Comparison of ENCODE assay signal across 24 cellular contexts in the genomic region with DNA sequence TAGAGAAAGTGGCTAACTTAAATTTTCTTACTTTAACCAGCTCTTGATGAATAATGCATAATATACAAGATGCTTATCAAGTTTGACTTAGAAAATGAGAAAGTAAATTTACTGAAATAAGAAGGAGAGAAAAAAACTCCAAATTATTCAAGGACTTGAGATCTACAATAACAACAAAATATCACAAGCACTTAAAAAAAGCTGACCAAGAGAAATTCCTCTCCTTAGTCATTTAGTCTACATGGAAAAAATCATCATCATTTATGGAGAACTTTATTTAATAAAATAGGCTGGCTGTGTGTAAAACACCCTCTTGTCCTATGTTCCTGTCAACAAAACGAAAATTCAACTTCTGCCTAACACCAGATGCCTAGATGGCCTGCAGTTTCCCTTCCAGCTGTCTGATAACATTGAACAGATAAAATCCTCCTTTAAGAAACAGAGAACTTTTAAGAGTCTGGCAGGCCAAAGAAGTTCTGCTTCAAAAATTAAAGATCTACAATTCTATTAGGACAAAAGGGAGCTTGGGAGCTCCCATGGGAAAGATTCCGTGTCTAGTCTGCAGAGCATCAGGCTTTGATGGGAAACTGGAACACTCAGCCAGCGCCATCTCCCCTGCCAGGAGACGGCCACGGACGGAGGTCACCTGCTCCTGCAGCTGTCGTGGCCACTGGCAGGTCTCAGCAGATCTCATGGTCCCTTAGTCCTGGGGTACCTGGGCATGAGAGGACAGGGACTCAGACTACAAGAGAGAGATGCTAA. TPM values are rescaled to one million over a fixed set of nuclear protein-coding genes. Genes with fewer than 3 reads are reported as not detected.
DNase-seq lines count a peak whose midpoint lies in the region; ATAC-seq, FAIRE-seq and TF ChIP-seq lines count a peak whose summit lies in the region.
"Had no signal": no experiment of that assay in that cellular context is flagged by ENCODE, and none has a peak within 500 bp of the region (broad histone marks: within the 10 kb centered on the region; RNA-seq: fewer than 3 reads in every experiment).

No MANE protein-coding gene starts in this region.

- H3K9ac ChIP-seq in stomach smooth muscle (ENCODE audit: low read length in 2 of 2) = no peak overlapping the region

- no peaks in the 10 kb centered on the region for H3K27me3 ChIP-seq in lower lobe of right lung (ENCODE audit: low read depth)
- no peaks in the 10 kb centered on the region for H3K27me3 ChIP-seq in stomach smooth muscle (ENCODE audit: control insufficient read depth in 1 of 2, insufficient read depth in 2 of 2, low read length in 2 of 2)
- H3K27me3 ChIP-seq in small intestine (ENCODE audit: control insufficient read depth in 2 of 2, insufficient read depth in 2 of 2, low read length in 2 of 2) = no peaks in the 10 kb centered on the region
- H3K27me3 ChIP-seq: ascending aorta, heart right ventricle had no signal

- ATAC-seq in lower lobe of right lung = no peak
- ATAC-seq in GM19035 (IDR thresholded peaks at IDR 0.05; ENCODE audit: unreplicated experiment) = no peak
- ATAC-seq: activated CD4-positive, alpha-beta T cell treated with anti-CD3 and anti-CD28 coated beads for 36 hours; activated T-cell treated with anti-CD3 and anti-CD28 coated beads, Interleukin-2, amount 50 U/mL, for 72 hours; natural killer cell had no signal

- no peak for FAIRE-seq in small intestine (lab: Jason Lieb, UNC)

- no peaks in the 10 kb centered on the region for H3K27me3 Mint-ChIP-seq in brain
- H3K27me3 Mint-ChIP-seq: activated CD4-positive, alpha-beta T cell treated with anti-CD3 and anti-CD28 coated beads for 36 hours had no signal

- TF ChIP-seq CTCF in brain (conservative IDR thresholded peaks at IDR 0.05) (no peak), lower lobe of right lung (IDR thresholded peaks at IDR 0.05) (no peak), GM10266 (IDR thresholded peaks at IDR 0.05; ENCODE audit: control insufficient read depth, insufficient read depth, low read depth, missing control alignments) (no peak)

- DNase-seq in SK-N-DZ (ENCODE audit: low spot score) (peak; percentile 81), lower lobe of right lung (peak; percentile 32), GM10266 (ENCODE audit: extremely low spot score) (no peak), small intestine (no peak)
- DNase-seq: activated CD4-positive, alpha-beta T cell treated with anti-CD3 and anti-CD28 coated beads for 36 hours; activated naive CD4-positive, alpha-beta T cell treated with anti-CD3 and anti-CD28 coated beads, Interleukin-2, amount 50 U/mL, for 16 hours; activated T-cell treated with anti-CD3 and anti-CD28 coated beads, Interleukin-2, amount 50 U/mL, for 72 hours; AML-193; endodermal cell; H9; heart right ventricle; Karpas-422; natural killer cell; NCI-H1092 treated with DMSO at 0.1 percent for 48 hours; NCI-H2081; NCI-H510A; stimulated activated CD4-positive, alpha-beta T cell treated with anti-CD3 and anti-CD28 coated beads, Interleukin-4, amount 100 ng/mL, for 1 hour had no signal

- no peaks in the 10 kb centered on the region for H3K9me3 ChIP-seq in lower lobe of right lung
- no peaks in the 10 kb centered on the region for H3K9me3 ChIP-seq in stomach smooth muscle (ENCODE audit: control insufficient read depth in 2 of 2, low read length in 2 of 2)
- no peaks in the 10 kb centered on the region for H3K9me3 ChIP-seq in small intestine (ENCODE audit: control insufficient read depth, low read depth)
- H3K9me3 ChIP-seq: ascending aorta, heart right ventricle had no signal

- H3K36me3 ChIP-seq in lower lobe of right lung = no peaks in the 10 kb centered on the region
- H3K36me3 ChIP-seq in stomach smooth muscle (ENCODE audit: control insufficient read depth in 2 of 2, insufficient read depth in 2 of 2, low read length in 2 of 2) = no peaks in the 10 kb centered on the region
- H3K36me3 ChIP-seq in small intestine (ENCODE audit: control insufficient read depth in 2 of 2, insufficient read depth in 2 of 2, low read length in 2 of 2) = no peaks in the 10 kb centered on the region
- H3K36me3 ChIP-seq: ascending aorta, heart right ventricle had no signal

- H3K4me3 ChIP-seq in lower lobe of right lung = no peak overlapping the region
- peak overlapping the region in 1 of 2 donors; percentile 44 for H3K4me3 ChIP-seq in stomach smooth muscle (ENCODE audit: low read length in 2 of 2)
- H3K4me3 ChIP-seq in small intestine (ENCODE audit: low read depth in 1 of 2, low read length in 2 of 2) = no peak overlapping the region
- H3K4me3 ChIP-seq: ascending aorta, heart right ventricle, skin epidermis had no signal

- WGBS in small intestine, 3 donors = 65 to 80% (median 75%) methylated on average over 7 of the region's 7 CpGs

- no peaks in the 10 kb centered on the region for H3K36me3 Mint-ChIP-seq in brain
- H3K36me3 Mint-ChIP-seq: natural killer cell, type B pancreatic cell had no signal

- intact Hi-C loops in lower lobe of right lung (cut with DNase I) = no loop called here

- H3K27ac ChIP-seq in lower lobe of right lung (no peak overlapping the region), stomach smooth muscle (ENCODE audit: low read length) (peak overlapping the region; percentile 80), small intestine (ENCODE audit: low read depth in 1 of 2, low read length in 1 of 2) (no peak overlapping the region)
- H3K27ac ChIP-seq: ascending aorta, skin epidermis had no signal

- H3K9me3 Mint-ChIP-seq in brain = peaks cover 0 to 4% (median 3%) of the 10 kb centered on the region in 5 experiments
- H3K9me3 Mint-ChIP-seq: activated T-cell treated with anti-CD3 and anti-CD28 coated beads, Interleukin-2, amount 50 U/mL, for 72 hours; endodermal cell; H9; natural killer cell; stimulated activated naive CD8-positive, alpha-beta T cell treated with anti-CD3 and anti-CD28 coated beads, Interleukin-15, Interleukin-2, amounts not matched to agents 100 ng/mL and 50 ng/mL, for 24 hours; type B pancreatic cell had no signal

- peak overlapping the region in 3 of 5 experiments; percentile 3 to 26 (median 6) for H3K27ac Mint-ChIP-seq in brain
- H3K27ac Mint-ChIP-seq: activated CD4-positive, alpha-beta T cell treated with anti-CD3 and anti-CD28 coated beads for 36 hours; activated T-cell treated with anti-CD3 and anti-CD28 coated beads, Interleukin-2, amount 50 U/mL, for 72 hours; endodermal cell; natural killer cell; stimulated activated naive CD8-positive, alpha-beta T cell treated with anti-CD3 and anti-CD28 coated beads, Interleukin-15, Interleukin-2, amounts not matched to agents 100 ng/mL and 50 ng/mL, for 24 hours; type B pancreatic cell had no signal

- H3K4me1 ChIP-seq in lower lobe of right lung = peaks cover 7% of the 10 kb centered on the region
- H3K4me1 ChIP-seq in stomach smooth muscle (ENCODE audit: control insufficient read depth, insufficient read depth, low read length) = peaks cover 19% of the 10 kb centered on the region
- no peaks in the 10 kb centered on the region for H3K4me1 ChIP-seq in small intestine (ENCODE audit: control insufficient read depth in 2 of 2, insufficient read depth in 1 of 2, low read depth in 1 of 2, low read length in 1 of 2)
- H3K4me1 ChIP-seq: ascending aorta had no signal

- peaks cover 19% of the 10 kb centered on the region for H3K4me1 Mint-ChIP-seq in brain
- H3K4me1 Mint-ChIP-seq: natural killer cell had no signal

- H3K4me3 Mint-ChIP-seq in brain = no peak overlapping the region
- H3K4me3 Mint-ChIP-seq: activated CD4-positive, alpha-beta T cell treated with anti-CD3 and anti-CD28 coated beads for 36 hours; activated T-cell treated with anti-CD3 and anti-CD28 coated beads, Interleukin-2, amount 50 U/mL, for 72 hours; endodermal cell; H9; natural killer cell; stimulated activated naive CD8-positive, alpha-beta T cell treated with anti-CD3 and anti-CD28 coated beads, Interleukin-15, Interleukin-2, amounts not matched to agents 100 ng/mL and 50 ng/mL, for 24 hours; type B pancreatic cell had no signal

RNA-seq across cellular contexts. Expression of a gene that starts 37.9 kb away (rescaled TPM):
- polyA plus RNA-seq in SK-N-DZ (2014; cell fraction: cytosol; rRNA removed) = 5.8 and 7.6 TPM in 2 replicates
- 19.1 and 51.5 TPM in 2 replicates for polyA plus RNA-seq in SK-N-DZ (2014; cell fraction: nucleus; rRNA removed)
- polyA plus RNA-seq in brain (ENCODE audit: insufficient read depth, low read depth, low replicate concordance) = 52.1 TPM
- 281 TPM for total RNA-seq in lower lobe of right lung
- 10 to 100 TPM in 1 of 3 donors, 1 to 10 TPM in 2; 3.2 to 15.1 (median 4.0) TPM for polyA plus RNA-seq in small intestine

Comparison
In these comparisons a context has a peak if more than half of its experiments do, and no peak if none do; other contexts are left out.
1. DNase-seq: peak in SK-N-DZ (single experiment) and lower lobe of right lung (single experiment); none in GM10266 (single experiment) and small intestine (single experiment).